ENCODE assay signal across 20 cellular contexts in the genomic region with DNA sequence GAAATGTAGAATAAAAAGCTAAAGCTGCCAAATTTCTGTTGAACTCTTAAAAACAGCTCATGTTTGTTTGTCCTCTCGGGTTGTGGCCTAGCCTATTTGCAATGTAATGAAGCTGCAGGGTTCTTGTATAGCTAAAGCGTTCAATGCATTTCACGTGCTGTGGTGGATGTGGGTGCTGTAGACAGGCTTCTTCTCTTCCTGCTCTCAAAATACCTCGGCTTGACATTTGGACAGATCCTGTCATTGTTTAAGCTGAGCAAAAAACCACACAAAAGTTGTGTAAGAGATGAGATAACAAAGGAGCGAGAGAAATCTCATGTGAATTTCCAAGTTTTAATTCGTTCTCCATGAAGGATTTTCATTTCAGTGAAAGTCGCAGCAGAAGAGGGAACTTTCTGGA.
DNase-seq lines count a peak whose midpoint lies in the region; ATAC-seq and TF ChIP-seq lines count a peak whose summit lies in the region.
"Had no signal": no experiment of that assay in that cellular context is flagged by ENCODE, and none has a peak within 500 bp of the region (broad histone marks: within the 10 kb centered on the region; RNA-seq: fewer than 3 reads in every experiment).

No MANE protein-coding gene starts in this region.

- H2BK120ac ChIP-seq in IMR-90 (ENCODE audit: low read depth, low read length), result no peak overlapping the region

- ATAC-seq in IMR-90 (ENCODE audit: low read depth) (no peak), HG03442 (IDR thresholded peaks at IDR 0.05; ENCODE audit: unreplicated experiment) (no peak)
- ATAC-seq: activated CD4-positive, alpha-beta T cell treated with anti-CD3 and anti-CD28 coated beads for 36 hours; natural killer cell; Panc1 had no signal

- H3K27me3 ChIP-seq in IMR-90 (ENCODE audit: control insufficient read depth, insufficient read depth, low read length), result no peaks in the 10 kb centered on the region
- H3K27me3 ChIP-seq: upper lobe of left lung had no signal

- no peak overlapping the region for H2AK5ac ChIP-seq in IMR-90 (ENCODE audit: low read depth, low read length)

- no peak overlapping the region for H3K14ac ChIP-seq in IMR-90 (replicated peaks; ENCODE audit: low read depth, low read length)

- no peak overlapping the region for H2BK15ac ChIP-seq in IMR-90 (ENCODE audit: low read depth, low read length)

- H3K4me1 ChIP-seq in IMR-90 (ENCODE audit: control insufficient read depth, insufficient read depth, low read length), result peaks cover 6% of the 10 kb centered on the region; the same call in 1 of the 2 replicates
- H3K4me1 ChIP-seq: upper lobe of left lung had no signal

- H3K4me3 ChIP-seq in IMR-90 (ENCODE audit: insufficient read depth, low read depth, low read length) (no peak overlapping the region), choroid plexus epithelial cell (ENCODE audit: low read depth, low read length) (no peak overlapping the region)
- H3K4me3 ChIP-seq: upper lobe of left lung had no signal

- intact Hi-C loops in IMR-90 (cut with micrococcal nuclease), result no loop called here

- H3K9me3 ChIP-seq in IMR-90 (ENCODE audit: control insufficient read depth, insufficient read depth, low read length), result no peaks in the 10 kb centered on the region; the same call in 1 of the 2 replicates
- H3K9me3 ChIP-seq: upper lobe of left lung had no signal

- H3K27ac Mint-ChIP-seq in neural crest cell (ENCODE audit: unreplicated experiment), result peak overlapping the region; percentile 9
- H3K27ac Mint-ChIP-seq in immature natural killer cell, result no peak overlapping the region
- H3K27ac Mint-ChIP-seq: activated CD4-positive, alpha-beta T cell treated with anti-CD3 and anti-CD28 coated beads for 36 hours; natural killer cell had no signal

- TF ChIP-seq POLR2A in IMR-90 (IDR thresholded peaks at IDR 0.05; ENCODE audit: low read depth, low read length), result no peak

- H2BK20ac ChIP-seq in IMR-90 (ENCODE audit: low read depth, low read length), result no peak overlapping the region

- no peak for TF ChIP-seq RAD21 in IMR-90 (IDR thresholded peaks at IDR 0.05; ENCODE audit: low read length)

- peaks cover 3 to 10% of the 10 kb centered on the region in 2 experiments; a peak in 2 of 4 replicates for H3K79me1 ChIP-seq in IMR-90 (ENCODE audit: low read depth in 1 of 2, low read length in 2 of 2)

- no peak overlapping the region for H3K18ac ChIP-seq in IMR-90 (ENCODE audit: low read depth, low read length)

- no peak overlapping the region for H4K8ac ChIP-seq in IMR-90 (ENCODE audit: low read depth in 2 of 2, low read length in 2 of 2)

- dilution Hi-C loops in IMR-90 (cut with HindIII; ENCODE audit: low sequenced_read_pairs, unreplicated experiment), result no loop called here

- H3K36me3 Mint-ChIP-seq in neural crest cell (ENCODE audit: low read depth) (peaks cover 60% of the 10 kb centered on the region), immature natural killer cell (no peaks in the 10 kb centered on the region)
- H3K36me3 Mint-ChIP-seq: natural killer cell had no signal

- WGBS in IMR-90 (ENCODE audit: extremely low coverage in 2 of 2, insufficient read length in 1 of 2), 2 experiments, result no CpG with 5 or more reads among the region's 7 CpGs

- H2AFZ ChIP-seq in IMR-90 (replicated peaks; ENCODE audit: low read length, poor library complexity), result no peak overlapping the region

- H3K9me1 ChIP-seq in IMR-90 (ENCODE audit: insufficient read depth, low read length), result no peaks in the 10 kb centered on the region

- no peak for TF ChIP-seq CTCF in IMR-90 (conservative IDR thresholded peaks at IDR 0.05; ENCODE audit: low read depth, low read length)
- no peak for TF ChIP-seq CTCF in choroid plexus epithelial cell (conservative IDR thresholded peaks at IDR 0.05; ENCODE audit: low read depth, low read length)
- no peak for TF ChIP-seq CTCF in neural crest cell (conservative IDR thresholded peaks at IDR 0.05)

- no peak overlapping the region for H4K5ac ChIP-seq in IMR-90 (ENCODE audit: low read depth, low read length)

- DNase-seq in IMR-90 (no peak), OCI-M1 (lab: John Stamatoyannopoulos, UW) (peak; percentile 8), choroid plexus epithelial cell (ENCODE audit: low read depth) (peak; percentile 85), neural crest cell (ENCODE audit: low read depth, low spot score) (no peak), NCI-H1105 treated with DMSO at 0.1 percent for 48 hours (lab: John Stamatoyannopoulos, UW) (no peak), immature natural killer cell (no peak)
- DNase-seq: activated CD4-positive, alpha-beta T cell treated with anti-CD3 and anti-CD28 coated beads for 36 hours; activated effector memory CD4-positive, alpha-beta T cell treated with anti-CD3 and anti-CD28 coated beads, Interleukin-2, amount 50 U/mL, for 16 hours; Calu3; EL; GOT3; hypothalamus; natural killer cell; NCI-H1694; NCI-H82; posterior cingulate gyrus; stimulated activated CD4-positive, alpha-beta T cell treated with anti-CD3 and anti-CD28 coated beads, Interleukin-4, amount 100 ng/mL, for 4 hours; upper lobe of left lung had no signal

- H3K27me3 Mint-ChIP-seq in neural crest cell (ENCODE audit: low read depth), result no peaks in the 10 kb centered on the region
- peaks cover 6 to 16% (median 10%) of the 10 kb centered on the region in 3 donors for H3K27me3 Mint-ChIP-seq in immature natural killer cell (ENCODE audit: low read depth in 3 of 3)

- POLR2A ChIA-PET in IMR-90 (lab: Charles Lee; ENCODE audit: unreplicated experiment), result no interaction called here

- H3K56ac ChIP-seq in IMR-90 (ENCODE audit: extremely low read depth, insufficient read depth, low read length), result no peak overlapping the region

- peak overlapping the region; percentile 18 for H3K4me3 Mint-ChIP-seq in neural crest cell
- H3K4me3 Mint-ChIP-seq in immature natural killer cell, result no peak overlapping the region
- H3K4me3 Mint-ChIP-seq: activated CD4-positive, alpha-beta T cell treated with anti-CD3 and anti-CD28 coated beads for 36 hours; natural killer cell had no signal

- H4K91ac ChIP-seq in IMR-90 (ENCODE audit: insufficient read depth, low read depth, low read length), result no peak overlapping the region

- H3K27ac ChIP-seq in IMR-90 (ENCODE audit: insufficient read depth, low read length), result no peak overlapping the region
- H3K27ac ChIP-seq: upper lobe of left lung had no signal

- peaks cover 28% of the 10 kb centered on the region for H3K36me3 ChIP-seq in IMR-90 (ENCODE audit: control insufficient read depth, insufficient read depth, low read length)

- no peak overlapping the region for H3K4me2 ChIP-seq in IMR-90 (ENCODE audit: low read depth, low read length)

- H4K20me1 ChIP-seq in IMR-90 (ENCODE audit: insufficient read depth, low read length), result no peaks in the 10 kb centered on the region

- no peak overlapping the region for H2BK5ac ChIP-seq in IMR-90 (ENCODE audit: low read depth, low read length, poor library complexity, severe bottlenecking)

- H3K9me3 Mint-ChIP-seq in neural crest cell, result peaks cover 9% of the 10 kb centered on the region
- H3K9me3 Mint-ChIP-seq in immature natural killer cell, result peaks cover 0 to 6% (median 0%) of the 10 kb centered on the region in 6 donors
- H3K9me3 Mint-ChIP-seq: natural killer cell had no signal

- CTCF ChIA-PET in IMR-90 (lab: Yijun Ruan, JAX), result interaction anchor here (0.6 kb wide), 1 partner anchor 24 kb away, joined by 4 read pairs; no protein-coding TSS in a partner anchor

- no peak overlapping the region for H3K23ac ChIP-seq in IMR-90 (ENCODE audit: low read depth, low read length)

- no peak overlapping the region for H3K9ac ChIP-seq in IMR-90 (ENCODE audit: low read depth, low read length)

- in situ Hi-C loops in IMR-90 (cut with MboI; ENCODE audit: low sequenced_read_pairs), result no loop called here

- BruUV-seq in IMR-90 (replicated peaks; lab: Mats Ljungman, UMichigan), result TSS peak; percentile 52

- no peak overlapping the region for H2AK9ac ChIP-seq in IMR-90 (replicated peaks; ENCODE audit: low read depth, low read length, poor library complexity)

- H3K4ac ChIP-seq in IMR-90 (ENCODE audit: low read depth, low read length), result no peak overlapping the region

- H3K4me1 Mint-ChIP-seq in neural crest cell (peaks cover 16% of the 10 kb centered on the region), immature natural killer cell (no peaks in the 10 kb centered on the region)
- H3K4me1 Mint-ChIP-seq: activated CD4-positive, alpha-beta T cell treated with anti-CD3 and anti-CD28 coated beads for 36 hours; natural killer cell had no signal

TF ChIP-seq in IMR-90, 13 proteins besides CTCF, POLR2A, EP300 and RAD21 (continues in another document):
- no peak for TF ChIP-seq MXI1 (IDR thresholded peaks at IDR 0.05; ENCODE audit: borderline replicate concordance, low read depth, low read length)
- TF ChIP-seq CEBPB (IDR thresholded peaks at IDR 0.05; ENCODE audit: low read depth, low read length), result no peak
- TF ChIP-seq MAFK (IDR thresholded peaks at IDR 0.05; ENCODE audit: low read depth, low read length), result no peak
- TF ChIP-seq RFX5 (IDR thresholded peaks at IDR 0.05; ENCODE audit: low read depth, low read length), result no peak
- no peak for TF ChIP-seq BHLHE40 (IDR thresholded peaks at IDR 0.05; ENCODE audit: low read depth, low read length)
- TF ChIP-seq USF2 (IDR thresholded peaks at IDR 0.05; ENCODE audit: low read depth, low read length), result no peak
- TF ChIP-seq, protein P1, sequence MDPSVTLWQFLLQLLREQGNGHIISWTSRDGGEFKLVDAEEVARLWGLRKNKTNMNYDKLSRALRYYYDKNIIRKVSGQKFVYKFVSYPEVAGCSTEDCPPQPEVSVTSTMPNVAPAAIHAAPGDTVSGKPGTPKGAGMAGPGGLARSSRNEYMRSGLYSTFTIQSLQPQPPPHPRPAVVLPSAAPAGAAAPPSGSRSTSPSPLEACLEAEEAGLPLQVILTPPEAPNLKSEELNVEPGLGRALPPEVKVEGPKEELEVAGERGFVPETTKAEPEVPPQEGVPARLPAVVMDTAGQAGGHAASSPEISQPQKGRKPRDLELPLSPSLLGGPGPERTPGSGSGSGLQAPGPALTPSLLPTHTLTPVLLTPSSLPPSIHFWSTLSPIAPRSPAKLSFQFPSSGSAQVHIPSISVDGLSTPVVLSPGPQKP (IDR thresholded peaks at IDR 0.05; ENCODE audit: borderline replicate concordance, low read depth, low read length), result no peak
- no peak for TF ChIP-seq RCOR1 (IDR thresholded peaks at IDR 0.05; ENCODE audit: insufficient replicate concordance, low read length)
- TF ChIP-seq FOS (IDR thresholded peaks at IDR 0.05; ENCODE audit: low read depth, low read length), result no peak
- no peak for TF ChIP-seq SMC3 (IDR thresholded peaks at IDR 0.05; ENCODE audit: low read depth, low read length)
- TF ChIP-seq MAZ (IDR thresholded peaks at IDR 0.05; ENCODE audit: borderline replicate concordance, low read depth, low read length), result no peak
- no peak for TF ChIP-seq NFE2L2 (IDR thresholded peaks at IDR 0.05; ENCODE audit: low read depth, low read length)

Comparison
In these comparisons a context has a peak if more than half of its experiments do, and no peak if none do; other contexts are left out.
1. DNase-seq: peak in OCI-M1 (single experiment) and choroid plexus epithelial cell (single experiment); none in IMR-90 (single experiment), neural crest cell (single experiment), NCI-H1105 treated with DMSO at 0.1 percent for 48 hours (single experiment) and immature natural killer cell (0 of 3).